Comparison of ENCODE assay signal across 1 cellular context in the genomic region with DNA sequence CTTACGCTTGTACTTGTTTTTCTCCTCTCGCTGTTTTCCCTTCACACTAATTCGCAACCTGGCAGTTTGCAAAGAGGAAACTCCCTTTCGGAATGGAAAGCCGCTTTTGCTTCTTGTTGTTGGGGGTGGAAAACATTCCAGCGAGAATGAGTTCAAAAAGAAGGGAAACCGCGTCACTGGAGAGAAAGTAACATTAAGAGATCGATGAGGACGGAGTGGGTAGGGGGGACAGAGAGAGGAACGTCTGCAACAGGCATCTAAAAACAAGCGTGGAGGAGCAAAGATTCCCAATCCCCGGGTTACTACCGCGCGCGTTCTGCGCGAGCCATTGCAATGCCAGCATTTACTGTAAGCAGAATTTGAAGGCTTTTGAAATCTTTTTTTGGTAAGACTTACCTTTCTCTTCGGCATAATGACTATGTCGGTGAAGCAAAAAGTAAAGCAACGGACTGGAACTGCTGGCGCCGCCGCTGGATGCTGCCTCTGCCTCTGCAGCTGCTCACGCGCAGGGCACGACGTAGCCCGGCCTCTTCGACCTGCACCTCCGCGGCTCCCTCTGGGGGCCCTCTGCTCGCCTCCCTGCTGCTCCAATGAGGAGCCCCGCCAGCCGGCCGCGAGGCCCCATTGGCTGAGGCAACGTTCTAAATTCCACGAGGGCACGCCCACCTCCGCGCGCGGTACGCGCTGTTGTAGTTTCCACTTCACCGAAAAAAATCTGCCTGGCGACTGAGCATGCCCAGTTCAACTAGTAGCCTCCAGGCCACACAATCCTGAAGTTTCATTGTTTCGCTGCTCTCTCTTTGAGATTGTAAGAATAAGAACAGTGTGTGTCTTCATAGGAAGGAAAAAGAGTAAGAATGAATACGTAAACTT.
TF ChIP-seq lines count a peak whose summit lies in the region.

TSS of gene HMGN3 (minus strand) at position 533 of the 873 bp plus-strand sequence.

TF ChIP-seq in K562, 482 proteins besides CTCF, POLR2A, EP300 and RAD21 (continued from another document and continues in another):
- TF ChIP-seq, protein P1, sequence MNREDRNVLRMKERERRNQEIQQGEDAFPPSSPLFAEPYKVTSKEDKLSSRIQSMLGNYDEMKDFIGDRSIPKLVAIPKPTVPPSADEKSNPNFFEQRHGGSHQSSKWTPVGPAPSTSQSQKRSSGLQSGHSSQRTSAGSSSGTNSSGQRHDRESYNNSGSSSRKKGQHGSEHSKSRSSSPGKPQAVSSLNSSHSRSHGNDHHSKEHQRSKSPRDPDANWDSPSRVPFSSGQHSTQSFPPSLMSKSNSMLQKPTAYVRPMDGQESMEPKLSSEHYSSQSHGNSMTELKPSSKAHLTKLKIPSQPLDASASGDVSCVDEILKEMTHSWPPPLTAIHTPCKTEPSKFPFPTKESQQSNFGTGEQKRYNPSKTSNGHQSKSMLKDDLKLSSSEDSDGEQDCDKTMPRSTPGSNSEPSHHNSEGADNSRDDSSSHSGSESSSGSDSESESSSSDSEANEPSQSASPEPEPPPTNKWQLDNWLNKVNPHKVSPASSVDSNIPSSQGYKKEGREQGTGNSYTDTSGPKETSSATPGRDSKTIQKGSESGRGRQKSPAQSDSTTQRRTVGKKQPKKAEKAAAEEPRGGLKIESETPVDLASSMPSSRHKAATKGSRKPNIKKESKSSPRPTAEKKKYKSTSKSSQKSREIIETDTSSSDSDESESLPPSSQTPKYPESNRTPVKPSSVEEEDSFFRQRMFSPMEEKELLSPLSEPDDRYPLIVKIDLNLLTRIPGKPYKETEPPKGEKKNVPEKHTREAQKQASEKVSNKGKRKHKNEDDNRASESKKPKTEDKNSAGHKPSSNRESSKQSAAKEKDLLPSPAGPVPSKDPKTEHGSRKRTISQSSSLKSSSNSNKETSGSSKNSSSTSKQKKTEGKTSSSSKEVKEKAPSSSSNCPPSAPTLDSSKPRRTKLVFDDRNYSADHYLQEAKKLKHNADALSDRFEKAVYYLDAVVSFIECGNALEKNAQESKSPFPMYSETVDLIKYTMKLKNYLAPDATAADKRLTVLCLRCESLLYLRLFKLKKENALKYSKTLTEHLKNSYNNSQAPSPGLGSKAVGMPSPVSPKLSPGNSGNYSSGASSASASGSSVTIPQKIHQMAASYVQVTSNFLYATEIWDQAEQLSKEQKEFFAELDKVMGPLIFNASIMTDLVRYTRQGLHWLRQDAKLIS (CRISPR knock-in tag; IDR thresholded peaks at IDR 0.05) = 0 out of 2 replicates have a peak, but pooled peaks have one; percentile 15
- peak; percentile 51; the same call in 1 of the 2 replicates for TF ChIP-seq ZBTB40 (IDR thresholded peaks at IDR 0.05)
- no peak for TF ChIP-seq ZBTB40 (CRISPR knock-in tag; IDR thresholded peaks at IDR 0.05)
- TF ChIP-seq, protein P2, sequence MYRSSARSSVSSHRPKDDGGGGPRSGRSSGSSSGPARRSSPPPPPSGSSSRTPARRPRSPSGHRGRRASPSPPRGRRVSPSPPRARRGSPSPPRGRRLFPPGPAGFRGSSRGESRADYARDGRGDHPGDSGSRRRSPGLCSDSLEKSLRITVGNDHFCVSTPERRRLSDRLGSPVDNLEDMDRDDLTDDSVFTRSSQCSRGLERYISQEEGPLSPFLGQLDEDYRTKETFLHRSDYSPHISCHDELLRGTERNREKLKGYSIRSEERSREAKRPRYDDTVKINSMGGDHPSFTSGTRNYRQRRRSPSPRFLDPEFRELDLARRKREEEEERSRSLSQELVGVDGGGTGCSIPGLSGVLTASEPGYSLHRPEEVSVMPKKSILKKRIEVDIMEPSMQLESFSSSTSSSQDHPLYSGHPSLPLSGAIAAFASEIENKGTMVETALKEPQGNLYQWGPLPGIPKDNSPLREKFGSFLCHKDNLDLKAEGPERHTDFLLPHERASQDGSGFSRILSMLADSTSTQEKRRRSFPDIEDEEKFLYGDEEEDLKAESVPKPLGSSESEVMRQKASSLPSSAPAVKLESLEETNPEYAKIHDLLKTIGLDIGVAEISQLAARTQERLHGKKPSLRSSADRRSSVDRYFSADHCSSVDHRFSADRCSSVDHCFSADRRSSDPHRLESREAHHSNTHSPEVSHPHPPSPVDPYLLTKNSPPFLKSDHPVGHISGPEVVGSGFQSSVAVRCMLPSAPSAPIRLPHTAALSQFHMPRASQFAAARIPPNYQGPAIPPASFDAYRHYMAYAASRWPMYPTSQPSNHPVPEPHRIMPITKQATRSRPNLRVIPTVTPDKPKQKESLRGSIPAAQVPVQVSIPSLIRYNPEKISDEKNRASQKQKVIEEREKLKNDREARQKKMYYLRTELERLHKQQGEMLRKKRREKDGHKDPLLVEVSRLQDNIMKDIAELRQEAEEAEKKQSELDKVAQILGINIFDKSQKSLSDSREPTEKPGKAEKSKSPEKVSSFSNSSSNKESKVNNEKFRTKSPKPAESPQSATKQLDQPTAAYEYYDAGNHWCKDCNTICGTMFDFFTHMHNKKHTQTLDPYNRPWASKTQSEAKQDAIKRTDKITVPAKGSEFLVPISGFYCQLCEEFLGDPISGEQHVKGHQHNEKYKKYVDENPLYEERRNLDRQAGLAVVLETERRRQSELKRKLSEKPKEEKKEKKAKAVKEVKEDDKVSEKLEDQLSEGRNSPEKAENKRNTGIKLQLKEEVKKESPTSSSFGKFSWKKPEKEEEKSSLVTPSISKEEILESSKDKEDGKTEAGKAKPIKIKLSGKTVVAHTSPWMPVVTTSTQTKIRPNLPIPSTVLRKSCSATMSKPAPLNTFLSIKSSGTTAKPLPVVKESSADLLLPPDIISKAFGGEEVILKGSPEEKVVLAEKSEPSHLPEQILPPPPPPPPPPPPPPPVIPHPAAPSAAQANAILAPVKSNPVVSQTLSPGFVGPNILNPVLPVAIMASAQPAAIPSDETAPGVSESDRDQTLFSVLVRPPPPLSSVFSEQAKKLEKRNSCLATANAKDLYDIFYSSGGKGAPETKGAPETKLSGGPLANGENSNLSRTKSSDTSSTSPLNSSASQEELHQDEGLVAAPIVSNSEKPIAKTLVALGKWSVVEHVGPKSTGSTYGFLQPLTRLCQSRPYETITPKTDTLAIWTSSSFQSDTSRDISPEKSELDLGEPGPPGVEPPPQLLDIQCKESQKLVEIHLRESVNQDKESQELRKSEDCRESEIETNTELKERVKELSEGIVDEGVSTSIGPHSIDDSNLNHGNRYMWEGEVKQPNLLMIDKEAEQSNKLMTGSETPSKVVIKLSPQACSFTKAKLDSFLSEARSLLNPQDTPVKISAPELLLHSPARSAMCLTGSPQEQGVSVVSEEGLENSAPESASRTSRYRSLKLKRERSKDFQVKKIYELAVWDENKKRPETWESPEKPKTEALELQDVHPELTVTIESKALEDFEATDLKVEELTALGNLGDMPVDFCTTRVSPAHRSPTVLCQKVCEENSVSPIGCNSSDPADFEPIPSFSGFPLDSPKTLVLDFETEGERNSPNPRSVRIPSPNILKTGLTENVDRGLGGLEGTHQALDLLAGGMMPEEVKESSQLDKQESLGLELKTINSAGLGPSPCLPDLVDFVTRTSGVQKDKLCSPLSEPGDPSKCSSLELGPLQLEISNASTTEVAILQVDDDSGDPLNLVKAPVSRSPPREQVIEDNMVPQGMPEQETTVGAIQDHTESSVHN (IDR thresholded peaks at IDR 0.05; ENCODE audit: borderline replicate concordance in 1 of 2, low read depth in 1 of 2) = no peak
- TF ChIP-seq ATF7 (IDR thresholded peaks at IDR 0.05) = peak; percentile 46; the same call in 1 of the 2 replicates
- no peak for TF ChIP-seq CUX1 (CRISPR knock-in tag; IDR thresholded peaks at IDR 0.05)
- TF ChIP-seq, protein P3, sequence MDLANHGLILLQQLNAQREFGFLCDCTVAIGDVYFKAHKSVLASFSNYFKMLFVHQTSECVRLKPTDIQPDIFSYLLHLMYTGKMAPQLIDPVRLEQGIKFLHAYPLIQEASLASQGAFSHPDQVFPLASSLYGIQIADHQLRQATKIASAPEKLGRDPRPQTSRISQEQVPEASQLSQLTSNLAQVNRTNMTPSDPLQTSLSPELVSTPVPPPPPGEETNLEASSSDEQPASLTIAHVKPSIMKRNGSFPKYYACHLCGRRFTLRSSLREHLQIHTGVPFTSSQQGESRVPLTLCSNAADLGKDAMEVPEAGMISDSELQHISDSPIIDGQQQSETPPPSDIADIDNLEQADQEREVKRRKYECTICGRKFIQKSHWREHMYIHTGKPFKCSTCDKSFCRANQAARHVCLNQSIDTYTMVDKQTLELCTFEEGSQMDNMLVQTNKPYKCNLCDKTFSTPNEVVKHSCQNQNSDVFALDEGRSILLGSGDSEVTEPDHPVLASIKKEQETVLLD (IDR thresholded peaks at IDR 0.05) = no peak
- TF ChIP-seq NFIX (CRISPR knock-in tag; IDR thresholded peaks at IDR 0.05; ENCODE audit: low read depth) = no peak
- TF ChIP-seq ZC3H8 (IDR thresholded peaks at IDR 0.05) = no peak
